Comparison of ENCODE assay signal across 16 cellular contexts in the genomic region with DNA sequence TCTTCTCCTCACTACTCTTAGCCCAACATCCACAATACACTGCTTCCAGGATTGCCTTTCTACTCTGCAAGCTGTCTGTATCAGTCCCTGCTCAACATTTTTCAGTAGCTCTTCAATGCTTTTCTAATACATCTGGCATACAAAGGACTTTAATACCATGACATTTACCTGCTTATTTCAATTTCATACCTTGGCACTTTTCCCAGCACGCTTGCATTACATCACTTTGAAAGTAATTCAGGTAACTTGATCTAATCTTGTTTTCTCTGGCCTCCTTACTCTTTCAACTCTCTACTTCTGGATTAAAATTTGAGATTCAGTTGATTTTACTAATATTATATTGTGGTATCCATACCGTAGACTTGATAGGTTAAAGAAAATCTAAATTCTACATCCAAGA.
"Had no signal": no experiment of that assay in that cellular context is flagged by ENCODE, and none has a peak within 500 bp of the region (broad histone marks: within the 10 kb centered on the region; RNA-seq: fewer than 3 reads in every experiment).

No MANE protein-coding gene starts in this region.

- H3K27me3 ChIP-seq: dorsolateral prefrontal cortex, esophagus muscularis mucosa, thyroid gland had no signal

- H3K4me3 ChIP-seq: dorsolateral prefrontal cortex, esophagus muscularis mucosa, left ventricle myocardium inferior, thyroid gland had no signal

- ATAC-seq: activated CD4-positive, alpha-beta T cell treated with anti-CD3 and anti-CD28 coated beads for 36 hours; activated CD8-positive, alpha-beta memory T cell treated with anti-CD3 and anti-CD28 coated beads, Interleukin-2, amount 10 ng/mL, durations not matched to agents 7 days and 5 days; natural killer cell treated with Interleukin-12 subunit alpha and Interleukin-12 subunit beta and Interleukin-15 and Interleukin-18, amount 100 ng/mL, for 72 hours had no signal

- H3K36me3 ChIP-seq: esophagus muscularis mucosa, left ventricle myocardium inferior, thyroid gland had no signal

- H3K9me3 ChIP-seq: esophagus muscularis mucosa, left ventricle myocardium inferior, thyroid gland had no signal

- DNase-seq: activated CD4-positive, alpha-beta memory T cell treated with anti-CD3 and anti-CD28 coated beads for 36 hours; activated CD4-positive, alpha-beta T cell treated with anti-CD3 and anti-CD28 coated beads for 36 hours; activated CD8-positive, alpha-beta memory T cell treated with anti-CD3 and anti-CD28 coated beads, Interleukin-2, amount 10 ng/mL, durations not matched to agents 7 days and 5 days; activated effector memory CD4-positive, alpha-beta T cell treated with Interleukin-2 at 50 U/mL for 16 hours; activated naive CD4-positive, alpha-beta T cell treated with anti-CD3 and anti-CD28 coated beads, Interleukin-2, amount 50 U/mL, for 16 hours; activated T-cell treated with anti-CD3 and anti-CD28 coated beads, Interleukin-2, amount 50 U/mL, for 24 hours; dorsolateral prefrontal cortex; hippocampal formation; kidney; left ventricle myocardium inferior; mesenchymal stem cell; nucleus accumbens; stimulated activated CD4-positive, alpha-beta T cell treated with anti-CD3 and anti-CD28 coated beads, Interleukin-2, amount 100 ng/mL, for 48 hours; thyroid gland had no signal

- H3K4me1 ChIP-seq: esophagus muscularis mucosa, left ventricle myocardium inferior, thyroid gland had no signal

- H3K27ac ChIP-seq: dorsolateral prefrontal cortex, esophagus muscularis mucosa, left ventricle myocardium inferior, thyroid gland had no signal
